ENCODE assay signal across 17 cellular contexts in the genomic region with DNA sequence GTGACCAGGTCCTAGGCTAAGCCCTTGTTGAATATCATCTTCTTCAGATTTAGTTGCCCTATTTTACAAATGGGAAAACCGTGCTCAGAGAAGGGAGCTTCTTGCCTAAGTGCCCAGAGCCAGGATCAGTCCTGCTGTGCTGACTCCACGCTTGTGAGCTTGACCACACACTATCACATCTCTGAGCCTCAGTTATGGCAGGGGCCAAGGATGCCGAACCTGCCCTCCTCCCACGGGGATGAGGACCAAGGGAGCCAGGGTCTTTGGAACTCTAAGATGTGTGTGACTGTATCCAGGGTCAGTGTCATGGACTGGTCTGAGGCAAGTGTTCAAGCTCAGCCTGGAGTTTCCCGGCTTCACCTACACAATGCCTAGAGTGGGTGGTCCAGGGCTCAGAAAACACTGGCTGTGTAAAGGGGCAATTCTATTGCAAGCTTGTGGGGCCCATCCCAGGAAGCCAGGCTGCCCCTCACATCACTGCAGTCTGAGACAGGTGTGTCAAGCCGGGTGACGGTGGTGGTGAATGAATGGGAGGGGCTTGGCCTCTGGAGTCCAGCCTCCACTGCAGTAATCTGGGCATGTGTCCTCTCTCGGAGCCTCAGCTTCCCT.
DNase-seq lines count a peak whose midpoint lies in the region; ATAC-seq and TF ChIP-seq lines count a peak whose summit lies in the region.
"Had no signal": no experiment of that assay in that cellular context is flagged by ENCODE, and none has a peak within 500 bp of the region (broad histone marks: within the 10 kb centered on the region; RNA-seq: fewer than 3 reads in every experiment).

No MANE protein-coding gene starts in this region.

- H3K4me1 ChIP-seq in heart right ventricle (no peaks in the 10 kb centered on the region), mammary epithelial cell (ENCODE audit: insufficient read depth, low read length) (no peaks in the 10 kb centered on the region)

- peaks cover 0 to 7% (median 0%) of the 10 kb centered on the region in 7 donors for H3K27me3 ChIP-seq in heart right ventricle
- H3K27me3 ChIP-seq in mammary epithelial cell (ENCODE audit: insufficient read depth, low read length), result no peaks in the 10 kb centered on the region

- H3K4me1 Mint-ChIP-seq in chondrocyte (ENCODE audit: low read depth) (no peaks in the 10 kb centered on the region), natural killer cell (no peaks in the 10 kb centered on the region), type B pancreatic cell (ENCODE audit: unreplicated experiment) (no peaks in the 10 kb centered on the region)
- H3K4me1 Mint-ChIP-seq: B cell had no signal

- no peak overlapping the region for H3K9ac ChIP-seq in mammary epithelial cell (ENCODE audit: insufficient read depth, low read length)
- H3K9ac ChIP-seq: GM23248 had no signal

- in situ Hi-C loops in mammary epithelial cell (cut with MboI; ENCODE audit: low sequenced_read_pairs in 2 of 2), result no loop called here

- DNase-seq in Right ventricle myocardium inferior (ENCODE audit: missing footprints) (peak; percentile 51), heart right ventricle (no peak), chondrocyte (ENCODE audit: low spot score) (peak; percentile 49), natural killer cell (peak; percentile 12), type B pancreatic cell (ENCODE audit: extremely low spot score, unreplicated experiment) (peak; percentile 43), mammary epithelial cell (no peak), RKO (ENCODE audit: low spot score) (no peak)
- DNase-seq: C1 segment of cervical spinal cord; Calu3; CD4-positive, alpha-beta T cell; DMS79 treated with DMSO at 0.1 percent for 48 hours; EL; GM23248 had no signal

- H3K9me3 ChIP-seq in heart right ventricle (peaks cover 0 to 31% (median 15%) of the 10 kb centered on the region in 11 donors), mammary epithelial cell (replicated peaks; ENCODE audit: insufficient read depth, low read length) (no peaks in the 10 kb centered on the region)

- H3K4me3 ChIP-seq in heart right ventricle, result no peak overlapping the region
- H3K4me3 ChIP-seq in mammary epithelial cell (replicated peaks in 1 of 3; ENCODE audit: insufficient read depth in 1 of 3, low read depth in 2 of 3, low read length in 3 of 3), result no peak overlapping the region
- H3K4me3 ChIP-seq: GM23248 had no signal

- H3K27ac Mint-ChIP-seq in chondrocyte (ENCODE audit: unreplicated experiment), result no peak overlapping the region
- no peak overlapping the region for H3K27ac Mint-ChIP-seq in natural killer cell
- no peak overlapping the region for H3K27ac Mint-ChIP-seq in type B pancreatic cell
- H3K27ac Mint-ChIP-seq: B cell; CD4-positive, alpha-beta T cell had no signal

- H3K36me3 Mint-ChIP-seq in chondrocyte (ENCODE audit: low read depth), result peaks cover 12% of the 10 kb centered on the region
- peaks cover 12% of the 10 kb centered on the region for H3K36me3 Mint-ChIP-seq in natural killer cell
- H3K36me3 Mint-ChIP-seq in type B pancreatic cell, result peaks cover 8% of the 10 kb centered on the region

- BruUV-seq in mammary epithelial cell (replicated peaks; lab: Mats Ljungman, UMichigan), result no TSS peak

- H3K27me3 Mint-ChIP-seq in chondrocyte (ENCODE audit: low read depth), result peaks cover 11% of the 10 kb centered on the region
- H3K27me3 Mint-ChIP-seq in natural killer cell (ENCODE audit: low read depth in 2 of 2), result peaks cover 18 to 26% of the 10 kb centered on the region in 2 donors
- peaks cover 27% of the 10 kb centered on the region for H3K27me3 Mint-ChIP-seq in type B pancreatic cell

- no peak overlapping the region for H3K4me2 ChIP-seq in mammary epithelial cell (ENCODE audit: insufficient read depth, low read depth, low read length)

- no peak for ATAC-seq in Right ventricle myocardium inferior
- no peak for ATAC-seq in heart right ventricle
- ATAC-seq in natural killer cell, result no peak
- ATAC-seq in activated CD4-positive, CD25-positive, alpha-beta regulatory T cell treated with anti-CD3 and anti-CD28 coated beads, Interleukin-2, amount 50 U/mL, for 24 hours, result no peak
- ATAC-seq: HCT116 had no signal

- H3K4me3 Mint-ChIP-seq in chondrocyte (ENCODE audit: unreplicated experiment), result no peak overlapping the region
- H3K4me3 Mint-ChIP-seq in natural killer cell, result no peak overlapping the region
- H3K4me3 Mint-ChIP-seq in type B pancreatic cell, result no peak overlapping the region
- H3K4me3 Mint-ChIP-seq: B cell; CD4-positive, alpha-beta T cell had no signal

- WGBS in heart right ventricle, 2 donors, result 78 to 82% methylated on average over 8 of the region's 8 CpGs
- WGBS in mammary epithelial cell (ENCODE audit: low coverage, missing lambda C conversion rate), result 86% methylated on average over 7 of the region's 8 CpGs

- H2AFZ ChIP-seq in mammary epithelial cell (ENCODE audit: low read depth, low read length), result no peak overlapping the region
- H2AFZ ChIP-seq: GM23248 had no signal

- CTCF ChIA-PET in mammary epithelial cell (lab: Charles Lee; ENCODE audit: low non-redundant PET), result no interaction called here

- H3K9me3 Mint-ChIP-seq in chondrocyte (ENCODE audit: low read depth) (peaks cover 28% of the 10 kb centered on the region), natural killer cell (peaks cover 0 to 9% of the 10 kb centered on the region in 2 donors), type B pancreatic cell (peaks cover 17% of the 10 kb centered on the region)

- intact Hi-C loops in Right ventricle myocardium inferior (cut with DNase I), result no loop called here
- intact Hi-C loops in heart right ventricle (cut with DNase I), result no loop called here
- intact Hi-C loops in natural killer cell (cut with micrococcal nuclease), result no loop called here
- intact Hi-C loops in mammary epithelial cell (cut with micrococcal nuclease), result no loop called here

- dilution Hi-C loops in mammary epithelial cell (cut with HindIII; ENCODE audit: low sequenced_read_pairs), result no loop called here

- TF ChIP-seq CTCF in heart right ventricle (IDR thresholded peaks at IDR 0.05) (no peak), chondrocyte (IDR thresholded peaks at IDR 0.05) (no peak), natural killer cell (IDR thresholded peaks at IDR 0.05) (no peak), type B pancreatic cell (conservative IDR thresholded peaks at IDR 0.05) (no peak), mammary epithelial cell (conservative IDR thresholded peaks at IDR 0.05 in 1 of 2, IDR thresholded peaks at IDR 0.05 in 1 of 2; ENCODE audit: extremely low read depth in 1 of 2, insufficient read depth in 1 of 2, low read depth in 1 of 2, low read length in 2 of 2) (no peak)

- no peaks in the 10 kb centered on the region for H3K79me2 ChIP-seq in mammary epithelial cell (ENCODE audit: insufficient read depth, low read length)

- H3K27ac ChIP-seq in heart right ventricle, result no peak overlapping the region
- no peak overlapping the region for H3K27ac ChIP-seq in mammary epithelial cell (ENCODE audit: insufficient read depth, low read depth, low read length)
- H3K27ac ChIP-seq: GM23248, HL-60 had no signal

- H3K36me3 ChIP-seq in heart right ventricle (no peaks in the 10 kb centered on the region), mammary epithelial cell (ENCODE audit: insufficient read depth, low read length) (no peaks in the 10 kb centered on the region)

- H4K20me1 ChIP-seq in mammary epithelial cell (ENCODE audit: insufficient read depth, low read length), result no peaks in the 10 kb centered on the region

Comparison
In these comparisons a context has a peak if more than half of its experiments do, and no peak if none do; other contexts are left out.
1. DNase-seq: peak in Right ventricle myocardium inferior (single experiment), chondrocyte (single experiment), natural killer cell (single experiment) and type B pancreatic cell (single experiment); none in heart right ventricle (0 of 2), mammary epithelial cell (single experiment) and RKO (single experiment).